ENCODE assay signal across 8 cellular contexts in genomic region chr3:124886168-124887051, GRCh38. TPM values are rescaled to one million over a fixed set of nuclear protein-coding genes. Genes with fewer than 3 reads are reported as not detected.
A peak's percentile ranks its signal among the peaks of the same experiment; 100 is the strongest.
DNase-seq lines count a peak whose midpoint lies in the region; ATAC-seq and TF ChIP-seq lines count a peak whose summit lies in the region.

No MANE protein-coding gene starts in this region.

- H3K4me3 Mint-ChIP-seq in stimulated activated memory B cell treated with anti-CD40 and anti-IgM and Interleukin-4, amounts not matched to agents 10 μg/mL and 1 μg/mL and 100 μg/mL, for 72 hours, result peak overlapping the region; percentile 41

- H3K56ac ChIP-seq in mesendoderm (ENCODE audit: low read length), result peak overlapping the region; percentile 84

- H3K4me1 Mint-ChIP-seq in stimulated activated memory B cell treated with anti-CD40 and anti-IgM and Interleukin-4, amounts not matched to agents 10 μg/mL and 1 μg/mL and 100 μg/mL, for 72 hours, result peaks cover 7% of the 10 kb centered on the region

- peak overlapping the region; percentile 80 for H3K23ac ChIP-seq in mesendoderm (ENCODE audit: low read length)

- H3K36me3 Mint-ChIP-seq in stimulated activated memory B cell treated with anti-CD40 and anti-IgM and Interleukin-4, amounts not matched to agents 10 μg/mL and 1 μg/mL and 100 μg/mL, for 72 hours, result no peaks in the 10 kb centered on the region

- H3K79me2 ChIP-seq in mesendoderm (ENCODE audit: control insufficient read depth, insufficient read depth, low read length), result peaks cover 49% of the 10 kb centered on the region

- peak overlapping the region; percentile 99 for H3K4ac ChIP-seq in mesendoderm (ENCODE audit: low read depth, low read length)

- H4K8ac ChIP-seq in mesendoderm (ENCODE audit: low read depth, low read length), result peak overlapping the region; percentile 68

- H3K9me3 ChIP-seq in BE2C, result no peaks in the 10 kb centered on the region
- no peaks in the 10 kb centered on the region for H3K9me3 ChIP-seq in effector memory CD4-positive, alpha-beta T cell (ENCODE audit: control insufficient read depth, low read length)

- TF ChIP-seq CTCF in BE2C (IDR thresholded peaks at IDR 0.05; ENCODE audit: low read depth, low read length), result no peak

- H3K4me3 ChIP-seq in BE2C (ENCODE audit: low read depth, low read length) (peak overlapping the region; percentile 76), mesendoderm (ENCODE audit: low read length) (peak overlapping the region; percentile 89)
- peak overlapping the region; percentile 41 for H3K4me3 ChIP-seq in effector memory CD4-positive, alpha-beta T cell (ENCODE audit: insufficient read depth, low read depth, low read length, poor library complexity, severe bottlenecking)

- peaks cover 2% of the 10 kb centered on the region for H3K79me1 ChIP-seq in mesendoderm (ENCODE audit: low read length)

- ATAC-seq in HG03520 (IDR thresholded peaks at IDR 0.05; ENCODE audit: unreplicated experiment) (peak; percentile 52), GM18870 (IDR thresholded peaks at IDR 0.05; ENCODE audit: unreplicated experiment) (no peak)
- peak; percentile 60 for ATAC-seq in stimulated activated memory B cell treated with anti-CD40 and anti-IgM and Interleukin-4, amounts not matched to agents 10 μg/mL and 1 μg/mL and 100 μg/mL, for 72 hours

- no peak overlapping the region for H4K5ac ChIP-seq in mesendoderm (ENCODE audit: low read length)

- peak overlapping the region; percentile 97 for H2BK120ac ChIP-seq in mesendoderm (ENCODE audit: low read depth, low read length)

- no peaks in the 10 kb centered on the region for H3K9me3 Mint-ChIP-seq in stimulated activated memory B cell treated with anti-CD40 and anti-IgM and Interleukin-4, amounts not matched to agents 10 μg/mL and 1 μg/mL and 100 μg/mL, for 72 hours

- H3K9ac ChIP-seq in mesendoderm (ENCODE audit: low read length), result peak overlapping the region; percentile 73

- no peak overlapping the region for H2AK5ac ChIP-seq in mesendoderm (ENCODE audit: low read length)

- H3K36me3 ChIP-seq in BE2C, result no peaks in the 10 kb centered on the region; the same call in 1 of the 2 replicates
- H3K36me3 ChIP-seq in effector memory CD4-positive, alpha-beta T cell (ENCODE audit: control insufficient read depth, insufficient read depth, low read length), result no peaks in the 10 kb centered on the region
- peaks cover 3% of the 10 kb centered on the region for H3K36me3 ChIP-seq in mesendoderm (ENCODE audit: control insufficient read depth, insufficient read depth, low read length)

- DNase-seq in BE2C (peak; percentile 63), GM19238 (ENCODE audit: insufficient read length, low spot score) (peak; percentile 26), mesendoderm (peak; percentile 86)
- DNase-seq in activated CD4-positive, alpha-beta T cell treated with anti-CD3 and anti-CD28 coated beads for 4 hours, result peak; percentile 30 to 42
- no peak for DNase-seq in effector memory CD4-positive, alpha-beta T cell

- no CpG with 5 or more reads among the region's 85 CpGs for WGBS in mesendoderm (ENCODE audit: extremely low coverage, insufficient coverage, low lambda C conversion rate)

- H3K4me1 ChIP-seq in BE2C (peaks cover 3% of the 10 kb centered on the region; the same call in 1 of the 2 replicates), mesendoderm (ENCODE audit: control insufficient read depth, low read depth, low read length) (peaks cover 41% of the 10 kb centered on the region)
- peaks cover 5% of the 10 kb centered on the region for H3K4me1 ChIP-seq in effector memory CD4-positive, alpha-beta T cell (ENCODE audit: control insufficient read depth, insufficient read depth, low read length, poor library complexity, severe bottlenecking)

- peak overlapping the region; percentile 97 for H2BK5ac ChIP-seq in mesendoderm (ENCODE audit: low read length)

- peaks cover 77% of the 10 kb centered on the region for H3K27me3 Mint-ChIP-seq in stimulated activated memory B cell treated with anti-CD40 and anti-IgM and Interleukin-4, amounts not matched to agents 10 μg/mL and 1 μg/mL and 100 μg/mL, for 72 hours

- H3K4me2 ChIP-seq in mesendoderm (ENCODE audit: low read length), result peak overlapping the region; percentile 25

- no peaks in the 10 kb centered on the region for H3K27me3 ChIP-seq in BE2C
- H3K27me3 ChIP-seq in effector memory CD4-positive, alpha-beta T cell (replicated peaks; ENCODE audit: control insufficient read depth, insufficient read depth, low read length, poor library complexity, severe bottlenecking), result peaks cover 11% of the 10 kb centered on the region
- no peaks in the 10 kb centered on the region for H3K27me3 ChIP-seq in mesendoderm (ENCODE audit: insufficient read depth, low read length, poor library complexity)

- H3K18ac ChIP-seq in mesendoderm (ENCODE audit: low read length), result peak overlapping the region; percentile 98

- no peak overlapping the region for H3K27ac Mint-ChIP-seq in stimulated activated memory B cell treated with anti-CD40 and anti-IgM and Interleukin-4, amounts not matched to agents 10 μg/mL and 1 μg/mL and 100 μg/mL, for 72 hours

- no peak overlapping the region for H3K27ac ChIP-seq in effector memory CD4-positive, alpha-beta T cell (ENCODE audit: insufficient read depth, low read length, poor library complexity, severe bottlenecking)
- peak overlapping the region; percentile 100 for H3K27ac ChIP-seq in mesendoderm (ENCODE audit: low read depth, low read length)

- H2BK15ac ChIP-seq in mesendoderm (replicated peaks; ENCODE audit: low read depth), result no peak overlapping the region

RNA-seq across cellular contexts. Expression of gene ITGB5, which starts 0.8 kb away (rescaled TPM):
- 164 TPM for polyA plus RNA-seq in BE2C (2012; ENCODE audit: insufficient read depth, insufficient read length, low read depth)
- 201 TPM for polyA plus RNA-seq in mesendoderm (2013, experiment 1 of 2)
- polyA plus RNA-seq in mesendoderm (2013, experiment 2 of 2), result 194 TPM

RNA-seq across cellular contexts. Expression of gene MUC13, which starts 48.1 kb away (rescaled TPM):
- polyA plus RNA-seq in BE2C (2012; ENCODE audit: insufficient read depth, insufficient read length, low read depth), result not detected
- 0.13 TPM for polyA plus RNA-seq in mesendoderm (2013, experiment 1 of 2)
- 0.11 TPM for polyA plus RNA-seq in mesendoderm (2013, experiment 2 of 2)

Comparison
In these comparisons a context has a peak if more than half of its experiments do, and no peak if none do; other contexts are left out.
1. DNase-seq: peak in BE2C (single experiment), GM19238 (single experiment), activated CD4-positive, alpha-beta T cell treated with anti-CD3 and anti-CD28 coated beads for 4 hours (2 of 2) and mesendoderm (single experiment); none in effector memory CD4-positive, alpha-beta T cell (0 of 3).
2. Peak in every context shown above with its lines, with median percentiles within 50 percentile points of each other: H3K4me3 ChIP-seq.